In genomic region chr5:141915881-141916336, GRCh38 we compare ENCODE assay signal across 18 cellular contexts. TPM values are rescaled to one million over a fixed set of nuclear protein-coding genes. Genes with fewer than 3 reads are reported as not detected.
DNase-seq lines count a peak whose midpoint lies in the region; TF ChIP-seq lines count a peak whose summit lies in the region.
"Had no signal": no experiment of that assay in that cellular context is flagged by ENCODE, and none has a peak within 500 bp of the region (broad histone marks: within the 10 kb centered on the region; RNA-seq: fewer than 3 reads in every experiment).

No MANE protein-coding gene starts in this region.

- no peaks in the 10 kb centered on the region for H4K20me1 ChIP-seq in neural progenitor cell (ENCODE audit: low read depth)

- H3K36me3 ChIP-seq in neural progenitor cell: no peaks in the 10 kb centered on the region

- peaks cover 23% of the 10 kb centered on the region for H3K4me1 Mint-ChIP-seq in neural progenitor cell

- H2AFZ ChIP-seq in neural progenitor cell (replicated peaks): peak overlapping the region; percentile 5

- no peaks in the 10 kb centered on the region for H3K36me3 Mint-ChIP-seq in neural progenitor cell

- H3K9ac ChIP-seq in neural progenitor cell: no peak overlapping the region

- DNase-seq in NCI-H2227 (lab: John Stamatoyannopoulos, UW; ENCODE audit: unreplicated experiment) (peak; percentile 16), NCI-H2227 treated with DMSO at 0.1 percent for 48 hours (lab: John Stamatoyannopoulos, UW) (no peak), NAMALWA (ENCODE audit: low spot score) (peak; percentile 12), epithelial cell of esophagus (ENCODE audit: low read depth) (peak; percentile 12), neural progenitor cell (ENCODE audit: low spot score) (peak; percentile 59), OCI-M1 (lab: John Stamatoyannopoulos, UW) (no peak), DMS153 (lab: John Stamatoyannopoulos, UW) (no peak), AML-193 (lab: John Stamatoyannopoulos, UW) (no peak)
- DNase-seq: ACHN; activated CD8-positive, alpha-beta T cell treated with anti-CD3 and anti-CD28 coated beads for 36 hours; activated gamma-delta T cell; COR-L47; dorsolateral prefrontal cortex; NCI-H1048; NCI-H748 treated with DMSO at 0.1 percent for 48 hours; posterior cingulate gyrus; SIG-M5; testis had no signal

- peaks cover 23% of the 10 kb centered on the region for H3F3A ChIP-seq in neural progenitor cell (ENCODE audit: low read depth)

- H3K4me3 ChIP-seq in epithelial cell of esophagus (ENCODE audit: low read length) (no peak overlapping the region), neural progenitor cell (no peak overlapping the region)
- H3K4me3 ChIP-seq: dorsolateral prefrontal cortex, testis had no signal

- TF ChIP-seq CTCF in epithelial cell of esophagus (IDR thresholded peaks at IDR 0.05; ENCODE audit: insufficient read depth, low read depth, low read length, missing control alignments): no peak
- TF ChIP-seq CTCF in neural progenitor cell (IDR thresholded peaks at IDR 0.05): no peak

- no peaks in the 10 kb centered on the region for H3K79me2 ChIP-seq in neural progenitor cell (ENCODE audit: low read depth)

- peaks cover 36% of the 10 kb centered on the region for H3K27me3 ChIP-seq in neural progenitor cell
- H3K27me3 ChIP-seq: dorsolateral prefrontal cortex, testis had no signal

- H3K27ac Mint-ChIP-seq in neural progenitor cell: no peak overlapping the region
- H3K27ac Mint-ChIP-seq: activated CD8-positive, alpha-beta T cell treated with anti-CD3 and anti-CD28 coated beads for 36 hours had no signal

- no peaks in the 10 kb centered on the region for H3K9me3 ChIP-seq in neural progenitor cell (ENCODE audit: low read depth)
- H3K9me3 ChIP-seq: testis had no signal

- H3K27ac ChIP-seq in neural progenitor cell: no peak overlapping the region
- H3K27ac ChIP-seq: testis had no signal

- H3K27me3 Mint-ChIP-seq in neural progenitor cell (ENCODE audit: insufficient read depth, low read depth): peaks cover 10% of the 10 kb centered on the region

- no peak overlapping the region for H3K4me3 Mint-ChIP-seq in neural progenitor cell
- H3K4me3 Mint-ChIP-seq: activated CD8-positive, alpha-beta T cell treated with anti-CD3 and anti-CD28 coated beads for 36 hours had no signal

- peak overlapping the region; percentile 49 for H3K4me2 ChIP-seq in neural progenitor cell

- H3K9me3 Mint-ChIP-seq in neural progenitor cell: no peaks in the 10 kb centered on the region
- H3K9me3 Mint-ChIP-seq: activated CD8-positive, alpha-beta T cell treated with anti-CD3 and anti-CD28 coated beads for 36 hours had no signal

- H3K4me1 ChIP-seq in neural progenitor cell: peaks cover 14% of the 10 kb centered on the region
- H3K4me1 ChIP-seq: testis had no signal

RNA-seq across cellular contexts. Expression of gene DELE1, which starts 7.8 kb away (rescaled TPM):
- 47.7 and 86.5 TPM in 2 replicates for total RNA-seq in neural progenitor cell (ENCODE audit: low replicate concordance)

RNA-seq across cellular contexts. Expression of gene PCDH1, which starts 37.7 kb away (rescaled TPM):
- 24.8 and 48.4 TPM in 2 replicates for total RNA-seq in neural progenitor cell (ENCODE audit: low replicate concordance)

RNA-seq across cellular contexts. Expression of gene PCDH12, which starts 42.1 kb away (rescaled TPM):
- not detected in 2 replicates for total RNA-seq in neural progenitor cell (ENCODE audit: low replicate concordance)

RNA-seq across cellular contexts. Expression of gene RNF14, which starts 53.0 kb away (rescaled TPM):
- 21.0 and 41.2 TPM in 2 replicates for total RNA-seq in neural progenitor cell (ENCODE audit: low replicate concordance)

Comparison
In these comparisons a context has a peak if more than half of its experiments do, and no peak if none do; other contexts are left out.
1. DNase-seq: peak in NCI-H2227 (single experiment), NAMALWA (single experiment), epithelial cell of esophagus (single experiment) and neural progenitor cell (single experiment); none in NCI-H2227 treated with DMSO at 0.1 percent for 48 hours (single experiment), OCI-M1 (single experiment), DMS153 (single experiment) and AML-193 (0 of 2).